In genomic region chr15:62834686-62835279, GRCh38 we compare ENCODE assay signal across 17 cellular contexts.
DNase-seq lines count a peak whose midpoint lies in the region; ATAC-seq, FAIRE-seq and TF ChIP-seq lines count a peak whose summit lies in the region.
"Had no signal": no experiment of that assay in that cellular context is flagged by ENCODE, and none has a peak within 500 bp of the region (broad histone marks: within the 10 kb centered on the region; RNA-seq: fewer than 3 reads in every experiment).

No MANE protein-coding gene starts in this region.

- no peaks in the 10 kb centered on the region for H3K27me3 ChIP-seq in astrocyte (ENCODE audit: insufficient read depth, low read length)
- no peaks in the 10 kb centered on the region for H3K27me3 ChIP-seq in muscle layer of duodenum (ENCODE audit: low read depth, low read length)
- no peaks in the 10 kb centered on the region for H3K27me3 ChIP-seq in MG63

- no peaks in the 10 kb centered on the region for H4K20me1 ChIP-seq in astrocyte (ENCODE audit: insufficient read depth, low read length)

- H3K27ac ChIP-seq in astrocyte (ENCODE audit: low read depth, low read length) (no peak overlapping the region), muscle layer of duodenum (ENCODE audit: low read length) (peak overlapping the region; percentile 52)

- peaks cover 34% of the 10 kb centered on the region for H3K36me3 Mint-ChIP-seq in astrocyte (ENCODE audit: low read depth, unreplicated experiment)
- H3K36me3 Mint-ChIP-seq: CD14-positive monocyte had no signal

- no peak overlapping the region for H3K4me2 ChIP-seq in astrocyte (ENCODE audit: low read length)

- no peak overlapping the region for H3K9ac ChIP-seq in astrocyte (ENCODE audit: low read length)

- H3K36me3 ChIP-seq in astrocyte (ENCODE audit: insufficient read depth, low read length) (peaks cover 3% of the 10 kb centered on the region), muscle layer of duodenum (ENCODE audit: control insufficient read depth in 1 of 2, insufficient read depth in 2 of 2, low read length in 2 of 2) (peaks cover 23 to 39% of the 10 kb centered on the region in 2 donors), MG63 (peaks cover 7% of the 10 kb centered on the region)

- TF ChIP-seq CTCF in astrocyte (IDR thresholded peaks at IDR 0.05; ENCODE audit: insufficient read depth, low read depth, low read length) = no peak

- H3K4me3 ChIP-seq in astrocyte (ENCODE audit: insufficient read depth, low read depth, low read length) = no peak overlapping the region
- no peak overlapping the region for H3K4me3 ChIP-seq in muscle layer of duodenum (ENCODE audit: low read depth in 1 of 2, low read length in 2 of 2)
- H3K4me3 ChIP-seq in MG63 = no peak overlapping the region

- no peaks in the 10 kb centered on the region for H3K4me1 ChIP-seq in astrocyte (ENCODE audit: insufficient read depth, low read length)
- H3K4me1 ChIP-seq in muscle layer of duodenum (ENCODE audit: control insufficient read depth in 1 of 2, insufficient read depth in 2 of 2, low read length in 2 of 2) = peaks cover 0 to 5% of the 10 kb centered on the region in 2 donors

- peak; percentile 43 for DNase-seq in astrocyte (ENCODE audit: low read depth)
- peak; percentile 42 for DNase-seq in glomerular visceral epithelial cell (ENCODE audit: extremely low spot score)
- no peak for DNase-seq in HK-2 (ENCODE audit: unreplicated experiment)
- no peak for DNase-seq in MG63
- no peak for DNase-seq in NCI-H748 (lab: John Stamatoyannopoulos, UW; ENCODE audit: unreplicated experiment)
- DNase-seq: COR-L47; H7; IMR-90; Kasumi-1; NCI-H1105 treated with DMSO at 0.1 percent for 48 hours; NCI-H1694 treated with DMSO at 0.1 percent for 48 hours; NCI-H69; NK-92 treated with Interleukin-12 subunit alpha and Interleukin-12 subunit beta, amount 100 ng/mL, for 24 hours had no signal

- H3K9me3 ChIP-seq in astrocyte (ENCODE audit: insufficient read depth, low read depth, low read length) (no peaks in the 10 kb centered on the region), muscle layer of duodenum (ENCODE audit: control insufficient read depth in 1 of 2, low read length in 2 of 2) (no peaks in the 10 kb centered on the region), MG63 (no peaks in the 10 kb centered on the region)

- H3K4me3 Mint-ChIP-seq in astrocyte (ENCODE audit: unreplicated experiment) = no peak overlapping the region
- H3K4me3 Mint-ChIP-seq: CD14-positive monocyte had no signal

- no peak overlapping the region for H2AFZ ChIP-seq in astrocyte (ENCODE audit: low read depth, low read length)

- no peaks in the 10 kb centered on the region for H3K9me3 Mint-ChIP-seq in astrocyte (ENCODE audit: unreplicated experiment)

- no peaks in the 10 kb centered on the region for H3K27me3 Mint-ChIP-seq in astrocyte (ENCODE audit: low read depth, unreplicated experiment)

- no peaks in the 10 kb centered on the region for H3K79me2 ChIP-seq in astrocyte (ENCODE audit: insufficient read depth, low read length)

- ATAC-seq in GM19328 (IDR thresholded peaks at IDR 0.05; ENCODE audit: unreplicated experiment) = no peak

- no peaks in the 10 kb centered on the region for H3K4me1 Mint-ChIP-seq in astrocyte (ENCODE audit: low read depth, unreplicated experiment)

- peak; percentile 48 for FAIRE-seq in G401.6 (lab: Jason Lieb, UNC)
- no peak for FAIRE-seq in astrocyte (lab: Jason Lieb, UNC)

- no peak overlapping the region for H3K27ac Mint-ChIP-seq in astrocyte (ENCODE audit: unreplicated experiment)
- H3K27ac Mint-ChIP-seq: CD14-positive monocyte had no signal

Comparison
In these comparisons a context has a peak if more than half of its experiments do, and no peak if none do; other contexts are left out.
1. DNase-seq: peak in astrocyte (single experiment) and glomerular visceral epithelial cell (single experiment); none in HK-2 (single experiment), MG63 (single experiment) and NCI-H748 (single experiment).